ENCODE assay signal across 1 cellular context in the genomic region with DNA sequence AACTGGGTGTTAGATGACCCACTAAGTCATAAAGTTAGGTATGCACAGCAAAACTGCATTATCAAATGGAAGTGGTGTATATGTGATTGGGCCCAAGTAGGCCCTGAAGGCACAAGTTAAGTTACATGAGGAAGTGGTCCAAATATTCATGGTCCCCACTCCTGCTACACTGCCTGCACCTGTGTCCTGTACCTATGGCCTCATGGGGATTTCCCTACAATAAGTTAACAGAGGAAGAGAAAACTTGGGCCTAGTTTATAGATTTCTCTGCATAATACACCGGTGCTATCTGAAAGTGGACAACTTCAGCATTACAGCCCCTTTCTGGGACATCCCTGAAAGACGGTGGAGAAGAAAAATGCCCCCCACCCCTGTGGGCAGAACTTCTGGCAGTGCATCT.
TF ChIP-seq lines count a peak whose summit lies in the region.

No MANE protein-coding gene starts in this region.

TF ChIP-seq in IMR-90, 13 proteins besides CTCF, POLR2A, EP300 and RAD21 (continued from another document):
- TF ChIP-seq, protein P1, sequence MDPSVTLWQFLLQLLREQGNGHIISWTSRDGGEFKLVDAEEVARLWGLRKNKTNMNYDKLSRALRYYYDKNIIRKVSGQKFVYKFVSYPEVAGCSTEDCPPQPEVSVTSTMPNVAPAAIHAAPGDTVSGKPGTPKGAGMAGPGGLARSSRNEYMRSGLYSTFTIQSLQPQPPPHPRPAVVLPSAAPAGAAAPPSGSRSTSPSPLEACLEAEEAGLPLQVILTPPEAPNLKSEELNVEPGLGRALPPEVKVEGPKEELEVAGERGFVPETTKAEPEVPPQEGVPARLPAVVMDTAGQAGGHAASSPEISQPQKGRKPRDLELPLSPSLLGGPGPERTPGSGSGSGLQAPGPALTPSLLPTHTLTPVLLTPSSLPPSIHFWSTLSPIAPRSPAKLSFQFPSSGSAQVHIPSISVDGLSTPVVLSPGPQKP (IDR thresholded peaks at IDR 0.05; ENCODE audit: borderline replicate concordance, low read depth, low read length): no peak
